19 cellular contexts compared by ENCODE assay signal in genomic region chr14:25001096-25001982, GRCh38. TPM values are rescaled to one million over a fixed set of nuclear protein-coding genes. Genes with fewer than 3 reads are reported as not detected.
DNase-seq lines count a peak whose midpoint lies in the region; ATAC-seq, FAIRE-seq and TF ChIP-seq lines count a peak whose summit lies in the region.
"Had no signal": no experiment of that assay in that cellular context is flagged by ENCODE, and none has a peak within 500 bp of the region (broad histone marks: within the 10 kb centered on the region; RNA-seq: fewer than 3 reads in every experiment).

No MANE protein-coding gene starts in this region.

- peaks cover 34% of the 10 kb centered on the region for H3K4me1 Mint-ChIP-seq in Caco-2 (ENCODE audit: low read depth, unreplicated experiment)
- H3K4me1 Mint-ChIP-seq: activated CD8-positive, alpha-beta memory T cell treated with anti-CD3 and anti-CD28 coated beads, Interleukin-2, amount 10 ng/mL, durations not matched to agents 7 days and 5 days; B cell had no signal

- peaks cover 49% of the 10 kb centered on the region for H3K4me1 ChIP-seq in Caco-2
- peaks cover 21% of the 10 kb centered on the region for H3K4me1 ChIP-seq in adipocyte (ENCODE audit: control insufficient read depth, insufficient read depth, low read length)
- peaks cover 0 to 13% (median 5%) of the 10 kb centered on the region in 4 donors for H3K4me1 ChIP-seq in sigmoid colon
- H3K4me1 ChIP-seq: left lung, uterus had no signal

- H3K36me3 ChIP-seq in Caco-2 (ENCODE audit: control insufficient read depth, insufficient read depth, low read length) (no peaks in the 10 kb centered on the region), adipocyte (ENCODE audit: control insufficient read depth, insufficient read depth, low read length, severe bottlenecking) (no peaks in the 10 kb centered on the region), sigmoid colon (no peaks in the 10 kb centered on the region)
- H3K36me3 ChIP-seq: left lung, neutrophil, uterus had no signal

- intact Hi-C loops in Caco-2 (cut with micrococcal nuclease; ENCODE audit: unreplicated experiment) (loop anchor here (2.0 kb wide), 1 partner anchor 17 kb away; no protein-coding TSS in a partner anchor), sigmoid colon (cut with DNase I) (loop anchor here (5.0 kb wide), 1 partner anchor 36 kb away; no protein-coding TSS in a partner anchor)

- H3K27me3 Mint-ChIP-seq in Caco-2 (ENCODE audit: insufficient read depth, unreplicated experiment), result no peaks in the 10 kb centered on the region
- H3K27me3 Mint-ChIP-seq: activated CD8-positive, alpha-beta memory T cell treated with anti-CD3 and anti-CD28 coated beads, Interleukin-2, amount 10 ng/mL, durations not matched to agents 7 days and 5 days; B cell had no signal

- no peak for DNase-seq in Caco-2
- peak; percentile 53 for DNase-seq in adipocyte (ENCODE audit: low read depth)
- DNase-seq in foreskin fibroblast, result peak; percentile 16 to 30
- DNase-seq in sigmoid colon, result no peak
- no peak for DNase-seq in iPS-NIHi11 (ENCODE audit: low spot score)
- no peak for DNase-seq in RCC 7860 (ENCODE audit: low spot score)
- DNase-seq in stimulated activated CD4-positive, alpha-beta T cell treated with anti-CD3 and anti-CD28 coated beads, Interleukin-15, amount 100 ng/mL, for 24 hours, result no peak
- DNase-seq: activated CD8-positive, alpha-beta memory T cell treated with anti-CD3 and anti-CD28 coated beads, Interleukin-2, amount 10 ng/mL, durations not matched to agents 7 days and 5 days; amniotic stem cell; cerebellar nuclear complex; left lung; NCI-H1436; NCI-H2227 treated with DMSO at 0.1 percent for 48 hours; stimulated activated CD4-positive, alpha-beta T cell treated with anti-CD3 and anti-CD28 coated beads, Interleukin-2, amount 100 ng/mL, for 48 hours; uterus had no signal

- TF ChIP-seq CTCF in Caco-2 (IDR thresholded peaks at IDR 0.05; ENCODE audit: insufficient read depth in 1 of 2, low read depth in 1 of 2, low read length in 1 of 2, severe bottlenecking in 1 of 2, unreplicated experiment in 1 of 2) (no peak), foreskin fibroblast (IDR thresholded peaks at IDR 0.05; ENCODE audit: low read depth, low read length) (no peak), sigmoid colon (IDR thresholded peaks at IDR 0.05) (no peak)

- H3K9ac ChIP-seq in adipocyte (ENCODE audit: low read length), result peak overlapping the region; percentile 18

- peaks cover 4% of the 10 kb centered on the region; the same call in 1 of the 2 replicates for H3K9me3 ChIP-seq in Caco-2
- H3K9me3 ChIP-seq in adipocyte (ENCODE audit: control insufficient read depth, low read length), result no peaks in the 10 kb centered on the region
- H3K9me3 ChIP-seq in sigmoid colon, result no peaks in the 10 kb centered on the region
- H3K9me3 ChIP-seq: left lung, neutrophil, uterus had no signal

- POLR2A ChIA-PET in Caco-2 (lab: Charles Lee), result no interaction called here

- TF ChIP-seq POLR2A in sigmoid colon (IDR thresholded peaks at IDR 0.05), result no peak

- WGBS in sigmoid colon, 2 donors, result 80 to 85% methylated on average over 4 of the region's 4 CpGs

- peak overlapping the region in 3 of 4 donors; percentile 0 to 38 (median 18) for H3K27ac ChIP-seq in sigmoid colon
- H3K27ac ChIP-seq: left lung, neutrophil had no signal

- no peak for ATAC-seq in GM21360 (IDR thresholded peaks at IDR 0.05; ENCODE audit: unreplicated experiment)
- ATAC-seq: activated CD8-positive, alpha-beta memory T cell treated with anti-CD3 and anti-CD28 coated beads, Interleukin-2, amount 10 ng/mL, durations not matched to agents 7 days and 5 days; left lung had no signal

- no peak for FAIRE-seq in RCC 7860 (lab: Jason Lieb, UNC)
- FAIRE-seq: H54 had no signal

- peaks cover 13% of the 10 kb centered on the region for H3K36me3 Mint-ChIP-seq in Caco-2 (ENCODE audit: insufficient read depth, unreplicated experiment)
- H3K36me3 Mint-ChIP-seq: activated CD8-positive, alpha-beta memory T cell treated with anti-CD3 and anti-CD28 coated beads, Interleukin-2, amount 10 ng/mL, durations not matched to agents 7 days and 5 days had no signal

- peak overlapping the region; percentile 62 for H3K27ac Mint-ChIP-seq in Caco-2 (ENCODE audit: unreplicated experiment)
- H3K27ac Mint-ChIP-seq: activated CD8-positive, alpha-beta memory T cell treated with anti-CD3 and anti-CD28 coated beads, Interleukin-2, amount 10 ng/mL, durations not matched to agents 7 days and 5 days; B cell had no signal

- H3K4me3 ChIP-seq in Caco-2 (ENCODE audit: low read depth, low read length) (no peak overlapping the region), adipocyte (ENCODE audit: low read length) (peak overlapping the region; percentile 34), foreskin fibroblast (ENCODE audit: low read depth in 1 of 2, low read length in 2 of 2) (no peak overlapping the region), sigmoid colon (no peak overlapping the region)
- H3K4me3 ChIP-seq: left lung, uterus had no signal

- CTCF ChIA-PET in Caco-2 (lab: Charles Lee), result no interaction called here

- H3K9me3 Mint-ChIP-seq in Caco-2 (ENCODE audit: unreplicated experiment), result peaks cover 6% of the 10 kb centered on the region

- TSS peak; percentile 92 for BruUV-seq in Caco-2 (replicated peaks; lab: Mats Ljungman, UMichigan)

- H3K27me3 ChIP-seq in Caco-2 (replicated peaks; ENCODE audit: control insufficient read depth, insufficient read depth, low read length) (no peaks in the 10 kb centered on the region), adipocyte (replicated peaks; ENCODE audit: control insufficient read depth, insufficient read depth, low read length) (no peaks in the 10 kb centered on the region), sigmoid colon (no peaks in the 10 kb centered on the region)
- H3K27me3 ChIP-seq: left lung, neutrophil, uterus had no signal

- no peak overlapping the region for H3K4me3 Mint-ChIP-seq in Caco-2 (ENCODE audit: unreplicated experiment)
- H3K4me3 Mint-ChIP-seq: activated CD8-positive, alpha-beta memory T cell treated with anti-CD3 and anti-CD28 coated beads, Interleukin-2, amount 10 ng/mL, durations not matched to agents 7 days and 5 days; B cell had no signal

- TF ChIP-seq EP300 in sigmoid colon (IDR thresholded peaks at IDR 0.05), result no peak

RNA-seq across cellular contexts. Expression of gene STXBP6, which starts 48.6 kb away (rescaled TPM):
- 32.2 and 35.7 TPM in 2 replicates for total RNA-seq in Caco-2 (2022)
- total RNA-seq in sigmoid colon, result 10 to 100 TPM in 3 of 4 donors, 1 to 10 TPM in 1; 7.1 to 16.1 (median 14.8) TPM
- polyA plus RNA-seq in sigmoid colon, result 10 to 100 TPM; 12.6 to 32.8 (median 13.8) TPM
- total RNA-seq: activated CD8-positive, alpha-beta memory T cell treated with anti-CD3 and anti-CD28 coated beads, Interleukin-2, amount 10 ng/mL, durations not matched to agents 7 days and 5 days; B cell had no signal

Comparison
In these comparisons a context has a peak if more than half of its experiments do, and no peak if none do; other contexts are left out.
1. DNase-seq: peak in adipocyte (single experiment) and foreskin fibroblast (2 of 2); none in Caco-2 (0 of 2), sigmoid colon (single experiment), iPS-NIHi11 (single experiment), RCC 7860 (single experiment) and stimulated activated CD4-positive, alpha-beta T cell treated with anti-CD3 and anti-CD28 coated beads, Interleukin-15, amount 100 ng/mL, for 24 hours (single experiment).